ENCODE assay signal across 8 cellular contexts in genomic region chr4:2260336-2261109, GRCh38. TPM values are rescaled to one million over a fixed set of nuclear protein-coding genes. Genes with fewer than 3 reads are reported as not detected.
DNase-seq lines count a peak whose midpoint lies in the region; ATAC-seq lines count a peak whose summit lies in the region.

No MANE protein-coding gene starts in this region.

- DNase-seq in activated naive CD4-positive, alpha-beta T cell treated with anti-CD3 and anti-CD28 coated beads for 36 hours: no peak
- no peak for DNase-seq in activated naive CD4-positive, alpha-beta T cell (lab: John Stamatoyannopoulos, UW)
- DNase-seq in mesendoderm: no peak
- DNase-seq in middle frontal gyrus (ENCODE audit: extremely low spot score, low spot score): no peak
- DNase-seq in NCI-H774 (lab: John Stamatoyannopoulos, UW): no peak

- peaks cover 2% of the 10 kb centered on the region for H3K4me1 Mint-ChIP-seq in activated naive CD4-positive, alpha-beta T cell treated with anti-CD3 and anti-CD28 coated beads for 36 hours (ENCODE audit: low read depth)

- CTCF ChIA-PET in activated naive CD4-positive, alpha-beta T cell treated with anti-CD3 and anti-CD28 coated beads for 36 hours (lab: Charles Lee): interaction anchor here (1.0 kb wide), 1 partner anchor 155 kb away, joined by 3 read pairs; no protein-coding TSS in a partner anchor

- H3K4me3 ChIP-seq in mesendoderm (ENCODE audit: low read length) (peak overlapping the region; percentile 58), urinary bladder (ENCODE audit: low read depth, low read length) (peak overlapping the region; percentile 91)

- no peaks in the 10 kb centered on the region for H3K79me2 ChIP-seq in mesendoderm (ENCODE audit: control insufficient read depth, insufficient read depth, low read length)

- H3K18ac ChIP-seq in mesendoderm (ENCODE audit: low read length): peak overlapping the region; percentile 25

- no peak overlapping the region for H4K8ac ChIP-seq in mesendoderm (ENCODE audit: low read depth, low read length)

- H2BK15ac ChIP-seq in mesendoderm (replicated peaks; ENCODE audit: low read depth): no peak overlapping the region

- H3K56ac ChIP-seq in mesendoderm (ENCODE audit: low read length): peak overlapping the region; percentile 81

- H3K4me3 Mint-ChIP-seq in activated naive CD4-positive, alpha-beta T cell treated with anti-CD3 and anti-CD28 coated beads for 36 hours: peak overlapping the region; percentile 65

- H3K27me3 ChIP-seq in mesendoderm (ENCODE audit: insufficient read depth, low read length, poor library complexity): no peaks in the 10 kb centered on the region

- no peak overlapping the region for H3K4ac ChIP-seq in mesendoderm (ENCODE audit: low read depth, low read length)

- H3K27me3 Mint-ChIP-seq in activated naive CD4-positive, alpha-beta T cell treated with anti-CD3 and anti-CD28 coated beads for 36 hours (ENCODE audit: low read depth): no peaks in the 10 kb centered on the region

- no CpG with 5 or more reads among the region's 23 CpGs for WGBS in mesendoderm (ENCODE audit: extremely low coverage, insufficient coverage, low lambda C conversion rate)
- 27% methylated on average over 23 of the region's 23 CpGs for WGBS in urinary bladder

- no peak overlapping the region for H3K27ac Mint-ChIP-seq in activated naive CD4-positive, alpha-beta T cell treated with anti-CD3 and anti-CD28 coated beads for 36 hours

- H3K9me3 Mint-ChIP-seq in activated naive CD4-positive, alpha-beta T cell treated with anti-CD3 and anti-CD28 coated beads for 36 hours: no peaks in the 10 kb centered on the region

- H3K9ac ChIP-seq in mesendoderm (ENCODE audit: low read length): peak overlapping the region; percentile 74

- no peak overlapping the region for H2AK5ac ChIP-seq in mesendoderm (ENCODE audit: low read length)

- no peak overlapping the region for H2BK120ac ChIP-seq in mesendoderm (ENCODE audit: low read depth, low read length)

- peak overlapping the region; percentile 56 for H3K4me2 ChIP-seq in mesendoderm (ENCODE audit: low read length)

- no peak overlapping the region for H3K23ac ChIP-seq in mesendoderm (ENCODE audit: low read length)

- H3K36me3 ChIP-seq in mesendoderm (ENCODE audit: control insufficient read depth, insufficient read depth, low read length): no peaks in the 10 kb centered on the region
- H3K36me3 ChIP-seq in urinary bladder (ENCODE audit: insufficient read depth): no peaks in the 10 kb centered on the region

- H3K79me1 ChIP-seq in mesendoderm (ENCODE audit: low read length): no peaks in the 10 kb centered on the region

- H3K27ac ChIP-seq in cingulate gyrus (ENCODE audit: low read depth, low read length) (peak overlapping the region; percentile 87), mesendoderm (ENCODE audit: low read depth, low read length) (no peak overlapping the region), urinary bladder (ENCODE audit: low read depth) (peak overlapping the region; percentile 81)

- H3K36me3 Mint-ChIP-seq in activated naive CD4-positive, alpha-beta T cell treated with anti-CD3 and anti-CD28 coated beads for 36 hours (ENCODE audit: low read depth): no peaks in the 10 kb centered on the region

- intact Hi-C loops in activated naive CD4-positive, alpha-beta T cell treated with anti-CD3 and anti-CD28 coated beads for 36 hours (cut with micrococcal nuclease): no loop called here

- H4K5ac ChIP-seq in mesendoderm (ENCODE audit: low read length): no peak overlapping the region

- no peaks in the 10 kb centered on the region for H3K4me1 ChIP-seq in mesendoderm (ENCODE audit: control insufficient read depth, low read depth, low read length)
- no peaks in the 10 kb centered on the region for H3K4me1 ChIP-seq in urinary bladder (ENCODE audit: insufficient read depth)

- no peak overlapping the region for H2BK5ac ChIP-seq in mesendoderm (ENCODE audit: low read length)

- no peak for ATAC-seq in HG02588 (IDR thresholded peaks at IDR 0.05; ENCODE audit: unreplicated experiment)

RNA-seq across cellular contexts. Expression of gene MXD4, which starts 1.4 kb away (rescaled TPM):
- total RNA-seq in activated naive CD4-positive, alpha-beta T cell treated with anti-CD3 and anti-CD28 coated beads for 36 hours: 1 to 10 TPM; 2.3 to 2.7 TPM
- polyA plus RNA-seq in mesendoderm (2013, experiment 1 of 2): 10.1 TPM
- polyA plus RNA-seq in mesendoderm (2013, experiment 2 of 2): 10.8 TPM
- total RNA-seq in urinary bladder: 27.3 TPM
- 55.2 TPM for polyA plus RNA-seq in urinary bladder

RNA-seq across cellular contexts. Expression of gene HAUS3, which starts 18.6 kb away (rescaled TPM):
- total RNA-seq in activated naive CD4-positive, alpha-beta T cell treated with anti-CD3 and anti-CD28 coated beads for 36 hours: 10 to 100 TPM; 18.0 to 18.1 TPM
- polyA plus RNA-seq in mesendoderm (2013, experiment 1 of 2): 15.8 TPM
- polyA plus RNA-seq in mesendoderm (2013, experiment 2 of 2): 15.6 TPM
- 26.6 TPM for total RNA-seq in urinary bladder
- polyA plus RNA-seq in urinary bladder: 8.1 TPM

RNA-seq across cellular contexts. Expression of gene POLN, which starts 18.6 kb away (rescaled TPM):
- total RNA-seq in activated naive CD4-positive, alpha-beta T cell treated with anti-CD3 and anti-CD28 coated beads for 36 hours: 1 to 10 TPM in 1 of 2 experiments, under 1 TPM in 1; 0.91 to 1.3 TPM
- 1.3 TPM for polyA plus RNA-seq in mesendoderm (2013, experiment 1 of 2)
- 1.3 TPM for polyA plus RNA-seq in mesendoderm (2013, experiment 2 of 2)
- total RNA-seq in urinary bladder: 3.1 TPM
- 1.0 TPM for polyA plus RNA-seq in urinary bladder
